ENCODE assay signal across 15 cellular contexts in the genomic region with DNA sequence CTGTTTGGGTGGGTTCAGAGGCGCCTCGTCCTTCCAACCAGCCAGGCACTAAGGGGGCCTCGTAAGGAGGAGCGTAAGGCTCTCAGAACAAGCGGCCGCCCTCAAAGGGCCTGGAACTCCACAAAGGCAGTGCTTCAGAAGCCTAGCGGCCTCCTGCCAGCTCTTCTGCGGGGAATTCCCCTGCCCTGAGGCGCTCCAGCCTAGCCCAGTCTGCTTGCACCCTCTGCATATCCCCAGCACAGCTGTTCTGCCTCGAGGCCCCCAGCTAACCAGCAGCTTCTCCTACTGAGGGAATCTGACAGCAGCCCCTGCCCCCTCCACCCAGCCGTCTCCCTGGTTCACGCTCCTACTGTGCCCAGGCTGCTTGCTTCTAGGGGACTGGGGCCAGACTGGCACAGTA.
DNase-seq lines count a peak whose midpoint lies in the region; TF ChIP-seq lines count a peak whose summit lies in the region.
"Had no signal": no experiment of that assay in that cellular context is flagged by ENCODE, and none has a peak within 500 bp of the region (broad histone marks: within the 10 kb centered on the region; RNA-seq: fewer than 3 reads in every experiment).

No MANE protein-coding gene starts in this region.

- H3K4me3 ChIP-seq in brain microvascular endothelial cell (ENCODE audit: low read depth, low read length), result peak overlapping the region; percentile 43
- H3K4me3 ChIP-seq in iPS-15b (ENCODE audit: low read depth, low read length), result peak overlapping the region; percentile 8
- no peak overlapping the region for H3K4me3 ChIP-seq in parathyroid adenoma (ENCODE audit: low read depth, low read length)
- H3K4me3 ChIP-seq: gastrocnemius medialis had no signal

- no peak overlapping the region for H3K4me3 Mint-ChIP-seq in activated CD4-positive, alpha-beta T cell treated with anti-CD3 and anti-CD28 coated beads, Interleukin-2, amount 10 ng/mL, durations not matched to agents 24 days and 14 days
- H3K4me3 Mint-ChIP-seq: HFFc6; natural killer cell treated with Interleukin-12 subunit alpha and Interleukin-12 subunit beta and Interleukin-15 and Interleukin-18, amount 100 ng/mL, for 72 hours had no signal

- DNase-seq in DMS53 treated with DMSO at 0.1 percent for 48 hours (lab: John Stamatoyannopoulos, UW; ENCODE audit: unreplicated experiment) (peak; percentile 53), brain microvascular endothelial cell (no peak), GM10248 (ENCODE audit: extremely low spot score) (no peak), GM03348 (ENCODE audit: low spot score) (no peak), SKM-1 (lab: John Stamatoyannopoulos, UW; ENCODE audit: unreplicated experiment) (no peak)
- no peak for DNase-seq in activated CD4-positive, alpha-beta T cell treated with anti-CD3 and anti-CD28 coated beads, Interleukin-2, amount 10 ng/mL, durations not matched to agents 24 days and 14 days
- DNase-seq: activated CD4-positive, alpha-beta T cell treated with anti-CD3 and anti-CD28 coated beads, Interleukin-2, amount 50 U/mL, for 48 hours; effector CD8-positive, alpha-beta T cell; gastrocnemius medialis; HFFc6; NCI-H82; stimulated activated naive CD8-positive, alpha-beta T cell treated with anti-CD3 and anti-CD28 coated beads, Interleukin-15, Interleukin-2, amounts not matched to agents 100 U/mL and 50 U/mL, for 24 hours had no signal

- H3K79me2 ChIP-seq in parathyroid adenoma, result no peaks in the 10 kb centered on the region

- H3K9me3 Mint-ChIP-seq in activated CD4-positive, alpha-beta T cell treated with anti-CD3 and anti-CD28 coated beads, Interleukin-2, amount 10 ng/mL, durations not matched to agents 24 days and 14 days, result no peaks in the 10 kb centered on the region

- intact Hi-C loops in activated CD4-positive, alpha-beta T cell treated with anti-CD3 and anti-CD28 coated beads, Interleukin-2, amount 10 ng/mL, durations not matched to agents 24 days and 14 days (cut with micrococcal nuclease), result no loop called here

- no peaks in the 10 kb centered on the region for H3K36me3 ChIP-seq in brain microvascular endothelial cell (replicated peaks)
- H3K36me3 ChIP-seq in iPS-15b (ENCODE audit: control insufficient read depth, insufficient read depth, low read length), result no peaks in the 10 kb centered on the region
- no peaks in the 10 kb centered on the region for H3K36me3 ChIP-seq in parathyroid adenoma (ENCODE audit: control insufficient read depth, insufficient read depth, low read length)
- H3K36me3 ChIP-seq: gastrocnemius medialis had no signal

- POLR2A ChIA-PET in GM10248 (lab: Yijun Ruan, JAX), result no interaction called here

- H3K9me3 ChIP-seq in iPS-15b (ENCODE audit: control insufficient read depth, insufficient read depth, low read length), result no peaks in the 10 kb centered on the region
- H3K9me3 ChIP-seq in parathyroid adenoma (ENCODE audit: control insufficient read depth, low read length), result no peaks in the 10 kb centered on the region
- H3K9me3 ChIP-seq: gastrocnemius medialis had no signal

- no peaks in the 10 kb centered on the region for H3K36me3 Mint-ChIP-seq in activated CD4-positive, alpha-beta T cell treated with anti-CD3 and anti-CD28 coated beads, Interleukin-2, amount 10 ng/mL, durations not matched to agents 24 days and 14 days (ENCODE audit: low read depth)
- H3K36me3 Mint-ChIP-seq: natural killer cell treated with Interleukin-12 subunit alpha and Interleukin-12 subunit beta and Interleukin-15 and Interleukin-18, amount 100 ng/mL, for 72 hours had no signal

- peak overlapping the region; percentile 56 for H2AFZ ChIP-seq in parathyroid adenoma

- in situ Hi-C loops in brain microvascular endothelial cell (cut with HindIII; ENCODE audit: low pct_ligation_motif_present, low sequenced_read_pairs), result no loop called here

- peaks cover under 1% of the 10 kb centered on the region for H3K27me3 Mint-ChIP-seq in activated CD4-positive, alpha-beta T cell treated with anti-CD3 and anti-CD28 coated beads, Interleukin-2, amount 10 ng/mL, durations not matched to agents 24 days and 14 days

- no peak for TF ChIP-seq CTCF in brain microvascular endothelial cell (IDR thresholded peaks at IDR 0.05; ENCODE audit: low read depth, low read length, missing control alignments)
- TF ChIP-seq CTCF in parathyroid adenoma (IDR thresholded peaks at IDR 0.05), result no peak
- no peak for TF ChIP-seq CTCF in GM10248 (IDR thresholded peaks at IDR 0.05; ENCODE audit: control extremely low read depth, extremely low read depth, low read depth, missing control alignments)

- H3K4me1 Mint-ChIP-seq in activated CD4-positive, alpha-beta T cell treated with anti-CD3 and anti-CD28 coated beads, Interleukin-2, amount 10 ng/mL, durations not matched to agents 24 days and 14 days, result no peaks in the 10 kb centered on the region

- H3K4me2 ChIP-seq in parathyroid adenoma (ENCODE audit: low read length), result no peak overlapping the region

- no peak overlapping the region for H3K27ac ChIP-seq in brain microvascular endothelial cell
- H3K27ac ChIP-seq in parathyroid adenoma, result no peak overlapping the region
- H3K27ac ChIP-seq: gastrocnemius medialis had no signal

- H3K27ac Mint-ChIP-seq in activated CD4-positive, alpha-beta T cell treated with anti-CD3 and anti-CD28 coated beads, Interleukin-2, amount 10 ng/mL, durations not matched to agents 24 days and 14 days, result no peak overlapping the region
- H3K27ac Mint-ChIP-seq: HFFc6; natural killer cell treated with Interleukin-12 subunit alpha and Interleukin-12 subunit beta and Interleukin-15 and Interleukin-18, amount 100 ng/mL, for 72 hours had no signal

- H3K27me3 ChIP-seq in brain microvascular endothelial cell (replicated peaks) (no peaks in the 10 kb centered on the region), iPS-15b (ENCODE audit: control insufficient read depth, insufficient read depth, low read length) (peaks cover 4% of the 10 kb centered on the region), parathyroid adenoma (ENCODE audit: control insufficient read depth, insufficient read depth, low read length) (no peaks in the 10 kb centered on the region)
- H3K27me3 ChIP-seq: gastrocnemius medialis had no signal

- CTCF ChIA-PET in GM10248 (lab: Yijun Ruan, JAX), result no interaction called here

- H3K4me1 ChIP-seq in iPS-15b (ENCODE audit: control insufficient read depth, insufficient read depth, low read length) (peaks cover 4% of the 10 kb centered on the region), parathyroid adenoma (no peaks in the 10 kb centered on the region)
- H3K4me1 ChIP-seq: gastrocnemius medialis had no signal

- H3K9ac ChIP-seq in iPS-15b (ENCODE audit: low read depth, low read length), result peak overlapping the region; percentile 24
- no peak overlapping the region for H3K9ac ChIP-seq in parathyroid adenoma
